In genomic region chr14:24591004-24591403, GRCh38 we compare ENCODE assay signal across 7 cellular contexts. TPM values are rescaled to one million over a fixed set of nuclear protein-coding genes. Genes with fewer than 3 reads are reported as not detected.
"Had no signal": no experiment of that assay in that cellular context is flagged by ENCODE, and none has a peak within 500 bp of the region (broad histone marks: within the 10 kb centered on the region; RNA-seq: fewer than 3 reads in every experiment).

No MANE protein-coding gene starts in this region.

RNA-seq across cellular contexts. Expression of gene CTSG, which starts 15.0 kb away (rescaled TPM):
- total RNA-seq: GM23248, GM23338, H1, H4, H9, HFFc6 had no signal
- polyA plus RNA-seq: GM23248, GM23338, H1 had no signal

RNA-seq across cellular contexts. Expression of gene GZMH, which starts 18.5 kb away (rescaled TPM):
- total RNA-seq: GM23248, GM23338, H1, H4, H7, H9, HFFc6 had no signal
- polyA plus RNA-seq: GM23248, GM23338, H1 had no signal

RNA-seq across cellular contexts. Expression of gene GZMB, which starts 43.0 kb away (rescaled TPM):
- total RNA-seq: GM23248, GM23338, H1, H4, H7, H9, HFFc6 had no signal
- polyA plus RNA-seq: GM23248, GM23338, H1 had no signal
